Comparison of ENCODE assay signal across 12 cellular contexts in genomic region chr10:35130588-35131146, GRCh38. TPM values are rescaled to one million over a fixed set of nuclear protein-coding genes. Genes with fewer than 3 reads are reported as not detected.
DNase-seq lines count a peak whose midpoint lies in the region; ATAC-seq and TF ChIP-seq lines count a peak whose summit lies in the region.
"Had no signal": no experiment of that assay in that cellular context is flagged by ENCODE, and none has a peak within 500 bp of the region (broad histone marks: within the 10 kb centered on the region; RNA-seq: fewer than 3 reads in every experiment).

No MANE protein-coding gene starts in this region.

- no peak for TF ChIP-seq CTCF in breast epithelium (IDR thresholded peaks at IDR 0.05)
- no peak for TF ChIP-seq CTCF in OCI-LY3 (IDR thresholded peaks at IDR 0.05; ENCODE audit: low read depth, low read length)
- TF ChIP-seq CTCF in transverse colon (IDR thresholded peaks at IDR 0.05): no peak
- no peak for TF ChIP-seq CTCF in tibial nerve (IDR thresholded peaks at IDR 0.05)

- peak overlapping the region; percentile 96 for H3K27ac Mint-ChIP-seq in central memory CD8-positive, alpha-beta T cell (ENCODE audit: low read depth)
- H3K27ac Mint-ChIP-seq: progenitor cell of endocrine pancreas had no signal

- H3K4me1 Mint-ChIP-seq in central memory CD8-positive, alpha-beta T cell: peaks cover 40% of the 10 kb centered on the region

- TF ChIP-seq POLR2A in breast epithelium (IDR thresholded peaks at IDR 0.05): no peak
- TF ChIP-seq POLR2A in transverse colon (IDR thresholded peaks at IDR 0.05): no peak
- TF ChIP-seq POLR2A in tibial nerve (IDR thresholded peaks at IDR 0.05): no peak

- peak overlapping the region; percentile 46 for H3K4me3 Mint-ChIP-seq in central memory CD8-positive, alpha-beta T cell

- H3K4me3 ChIP-seq in breast epithelium (no peak overlapping the region), OCI-LY3 (ENCODE audit: low read length) (no peak overlapping the region), transverse colon (no peak overlapping the region), tibial nerve (no peak overlapping the region), aorta (ENCODE audit: low read length in 2 of 2) (no peak overlapping the region)
- H3K4me3 ChIP-seq: coronary artery had no signal

- TF ChIP-seq EP300 in transverse colon (IDR thresholded peaks at IDR 0.05; ENCODE audit: low read depth): no peak
- no peak for TF ChIP-seq EP300 in tibial nerve (IDR thresholded peaks at IDR 0.05)

- no peaks in the 10 kb centered on the region for H3K27me3 Mint-ChIP-seq in central memory CD8-positive, alpha-beta T cell
- H3K27me3 Mint-ChIP-seq: progenitor cell of endocrine pancreas had no signal

- H3K4me1 ChIP-seq in breast epithelium (no peaks in the 10 kb centered on the region), OCI-LY3 (ENCODE audit: low read length) (peaks cover 46% of the 10 kb centered on the region), transverse colon (peaks cover 3 to 32% (median 7%) of the 10 kb centered on the region in 4 donors), tibial nerve (peaks cover 0 to 40% (median 2%) of the 10 kb centered on the region in 4 donors), aorta (ENCODE audit: control insufficient read depth in 1 of 2, insufficient read depth in 2 of 2, low read length in 2 of 2) (peaks cover 0 to 4% of the 10 kb centered on the region in 2 donors)

- no peaks in the 10 kb centered on the region for H3K9me3 Mint-ChIP-seq in central memory CD8-positive, alpha-beta T cell

- H3K27me3 ChIP-seq in breast epithelium (no peaks in the 10 kb centered on the region), OCI-LY3 (ENCODE audit: low read depth, low read length) (no peaks in the 10 kb centered on the region), transverse colon (no peaks in the 10 kb centered on the region), tibial nerve (no peaks in the 10 kb centered on the region), aorta (ENCODE audit: control insufficient read depth in 1 of 2, insufficient read depth in 2 of 2, low read length in 1 of 2) (no peaks in the 10 kb centered on the region)

- no peak for ATAC-seq in central memory CD8-positive, alpha-beta T cell (replicated peaks; ENCODE audit: extremely low read depth, poor library complexity, severe bottlenecking)
- no peak for ATAC-seq in aorta (ENCODE audit: low FRiP score)

- in situ Hi-C loops in T47D (cut with HindIII; ENCODE audit: low pct_unique_long_range_greater_than_20kb, low sequenced_read_pairs): no loop called here
- in situ Hi-C loops in transverse colon (cut with MboI; ENCODE audit: low pct_ligation_motif_present in 1 of 4, low pct_unique_long_range_greater_than_20kb in 1 of 4, low sequenced_read_pairs in 3 of 4): no loop called here

- DNase-seq in T47D (ENCODE audit: low read depth in 1 of 2, low spot score in 1 of 2) (peak; percentile 15 to 42), breast epithelium (ENCODE audit: low spot score in 2 of 2) (no peak), transverse colon (no peak), tibial nerve (ENCODE audit: low spot score in 2 of 2) (no peak), aorta (no peak), NCI-H226 (no peak)
- DNase-seq in central memory CD8-positive, alpha-beta T cell (ENCODE audit: low spot score in 2 of 2): no peak
- DNase-seq: MV-4-11, NCI-H446 had no signal

- peaks cover 32% of the 10 kb centered on the region for H3K36me3 Mint-ChIP-seq in central memory CD8-positive, alpha-beta T cell (ENCODE audit: insufficient read depth)

- peaks cover 36% of the 10 kb centered on the region for H3K79me2 ChIP-seq in OCI-LY3 (ENCODE audit: low read length)

- no peak overlapping the region for H3K9ac ChIP-seq in OCI-LY3 (ENCODE audit: low read length)

- H3K36me3 ChIP-seq in breast epithelium (no peaks in the 10 kb centered on the region), OCI-LY3 (replicated peaks; ENCODE audit: low read depth, low read length) (peaks cover 3% of the 10 kb centered on the region), transverse colon (no peaks in the 10 kb centered on the region), tibial nerve (no peaks in the 10 kb centered on the region), aorta (ENCODE audit: control insufficient read depth in 1 of 2, insufficient read depth in 2 of 2, low read length in 1 of 2) (no peaks in the 10 kb centered on the region)

- intact Hi-C loops in breast epithelium (cut with DNase I; ENCODE audit: low total_unique reads): no loop called here
- intact Hi-C loops in transverse colon (cut with DNase I; ENCODE audit: low total_unique reads): no loop called here
- intact Hi-C loops in aorta (cut with DNase I): no loop called here

- H2AFZ ChIP-seq in OCI-LY3 (ENCODE audit: low read depth, low read length): no peak overlapping the region

- no peaks in the 10 kb centered on the region for H4K20me1 ChIP-seq in OCI-LY3 (ENCODE audit: insufficient read depth, low read length)

- peak overlapping the region in 1 of 2 donors; percentile 22 for H3K27ac ChIP-seq in breast epithelium
- H3K27ac ChIP-seq in OCI-LY3 (ENCODE audit: low read length): peak overlapping the region; percentile 92; the same call in 1 of the 2 replicates
- peak overlapping the region; percentile 5 to 21 (median 15) for H3K27ac ChIP-seq in transverse colon
- H3K27ac ChIP-seq in tibial nerve: peak overlapping the region in 1 of 4 donors; percentile 9
- H3K27ac ChIP-seq in aorta (ENCODE audit: low read depth in 1 of 2, low read length in 2 of 2): no peak overlapping the region

- whole genome bisulfite sequencing in transverse colon (ENCODE audit: low coverage in 1 of 2), 2 donors: 40 to 42% methylated on average over 4 to 5 of the region's 5 CpGs
- 62 to 68% methylated on average over 5 of the region's 5 CpGs for WGBS in tibial nerve, 2 donors
- 45 to 51% methylated on average over 5 of the region's 5 CpGs for WGBS in aorta, 2 donors

- H3K4me2 ChIP-seq in OCI-LY3 (ENCODE audit: low read length): peak overlapping the region; percentile 93

- H3K9me3 ChIP-seq in breast epithelium (no peaks in the 10 kb centered on the region), OCI-LY3 (ENCODE audit: insufficient read depth, low read length) (no peaks in the 10 kb centered on the region), transverse colon (no peaks in the 10 kb centered on the region), tibial nerve (no peaks in the 10 kb centered on the region), aorta (ENCODE audit: control insufficient read depth, low read length) (no peaks in the 10 kb centered on the region)

RNA-seq across cellular contexts. Expression of gene CREM, which starts 4.0 kb away (rescaled TPM):
- total RNA-seq in breast epithelium (10 to 100 TPM; 30.6 to 55.4 (median 41.6) TPM), transverse colon (10 to 100 TPM in 3 of 4 donors, 1 to 10 TPM in 1; 2.8 to 99.9 (median 21.1) TPM), tibial nerve (10 to 100 TPM; 27.3 to 41.7 (median 36.1) TPM), aorta (10 to 100 TPM; 42.5 to 52.0 TPM)
- polyA plus RNA-seq in aorta: 10 to 100 TPM; 38.9 to 71.5 TPM

RNA-seq across cellular contexts. Expression of gene CUL2, which starts 40.5 kb away (rescaled TPM):
- 10 to 100 TPM; 18.9 to 22.7 (median 20.3) TPM for total RNA-seq in breast epithelium
- 10 to 100 TPM in 2 of 4 donors, 1 to 10 TPM in 2; 6.0 to 15.4 (median 11.5) TPM for total RNA-seq in transverse colon
- total RNA-seq in tibial nerve: 10 to 100 TPM; 12.0 to 23.8 (median 13.3) TPM
- total RNA-seq in aorta: 10 to 100 TPM; 24.3 to 28.1 TPM
- 10 to 100 TPM in 1 of 2 donors, 1 to 10 TPM in 1; 10.0 to 14.3 TPM for polyA plus RNA-seq in aorta

Comparison
In these comparisons a context has a peak if more than half of its experiments do, and no peak if none do; other contexts are left out.
1. DNase-seq: peak in T47D (2 of 2); none in breast epithelium (0 of 2), central memory CD8-positive, alpha-beta T cell (0 of 2), transverse colon (single experiment), tibial nerve (0 of 2), aorta (0 of 2) and NCI-H226 (single experiment).
2. H3K27ac ChIP-seq: peak in OCI-LY3 (single experiment) and transverse colon (4 of 4); none in aorta (0 of 2).